ENCODE assay signal across 1 cellular context in genomic region chr10:125101049-125101448, GRCh38.
TF ChIP-seq lines count a peak whose summit lies in the region.

No MANE protein-coding gene starts in this region.

TF ChIP-seq in H1, 55 proteins besides CTCF, POLR2A, EP300 and RAD21:
- TF ChIP-seq CHD1 (IDR thresholded peaks at IDR 0.05; ENCODE audit: low read depth, low read length): no peak
- no peak for TF ChIP-seq YY1 (IDR thresholded peaks at IDR 0.05; ENCODE audit: low read depth, low read length)
- TF ChIP-seq BRCA1 (IDR thresholded peaks at IDR 0.05; ENCODE audit: low read depth, low read length): no peak
- no peak for TF ChIP-seq ATF3 (IDR thresholded peaks at IDR 0.05; ENCODE audit: insufficient read depth, low read depth, low read length)
- no peak for TF ChIP-seq CEBPB (IDR thresholded peaks at IDR 0.05; ENCODE audit: low read depth, low read length)
- no peak for TF ChIP-seq CBX5 (IDR thresholded peaks at IDR 0.05; ENCODE audit: low read depth, low read length)
- no peak for TF ChIP-seq BACH1 (IDR thresholded peaks at IDR 0.05; ENCODE audit: low read length)
- TF ChIP-seq RBBP5 (IDR thresholded peaks at IDR 0.05; ENCODE audit: borderline replicate concordance, low read depth, low read length): no peak
- TF ChIP-seq RNF2 (IDR thresholded peaks at IDR 0.05; ENCODE audit: borderline replicate concordance, low read depth, low read length, missing control alignments, poor library complexity, severe bottlenecking): no peak
- TF ChIP-seq SP4 (IDR thresholded peaks at IDR 0.05; ENCODE audit: low read length): no peak
- TF ChIP-seq TEAD4 (IDR thresholded peaks at IDR 0.05; ENCODE audit: low read depth, low read length): no peak
- no peak for TF ChIP-seq RFX5 (IDR thresholded peaks at IDR 0.05; ENCODE audit: borderline replicate concordance, low read depth, low read length)
- TF ChIP-seq SAP30 (IDR thresholded peaks at IDR 0.05; ENCODE audit: insufficient read depth, insufficient replicate concordance, low read length): no peak
- no peak for TF ChIP-seq SP2 (IDR thresholded peaks at IDR 0.05; ENCODE audit: low read length)
- no peak for TF ChIP-seq TAF7 (optimal IDR thresholded peaks at IDR 0.05; ENCODE audit: borderline replicate concordance, low read depth, low read length)
- no peak for TF ChIP-seq POU5F1 (IDR thresholded peaks at IDR 0.05; ENCODE audit: low read depth, low read length)
- no peak for TF ChIP-seq EZH2 (IDR thresholded peaks at IDR 0.05; ENCODE audit: low read depth, low read length, severe bottlenecking)
